ENCODE assay signal across 9 cellular contexts in the genomic region with DNA sequence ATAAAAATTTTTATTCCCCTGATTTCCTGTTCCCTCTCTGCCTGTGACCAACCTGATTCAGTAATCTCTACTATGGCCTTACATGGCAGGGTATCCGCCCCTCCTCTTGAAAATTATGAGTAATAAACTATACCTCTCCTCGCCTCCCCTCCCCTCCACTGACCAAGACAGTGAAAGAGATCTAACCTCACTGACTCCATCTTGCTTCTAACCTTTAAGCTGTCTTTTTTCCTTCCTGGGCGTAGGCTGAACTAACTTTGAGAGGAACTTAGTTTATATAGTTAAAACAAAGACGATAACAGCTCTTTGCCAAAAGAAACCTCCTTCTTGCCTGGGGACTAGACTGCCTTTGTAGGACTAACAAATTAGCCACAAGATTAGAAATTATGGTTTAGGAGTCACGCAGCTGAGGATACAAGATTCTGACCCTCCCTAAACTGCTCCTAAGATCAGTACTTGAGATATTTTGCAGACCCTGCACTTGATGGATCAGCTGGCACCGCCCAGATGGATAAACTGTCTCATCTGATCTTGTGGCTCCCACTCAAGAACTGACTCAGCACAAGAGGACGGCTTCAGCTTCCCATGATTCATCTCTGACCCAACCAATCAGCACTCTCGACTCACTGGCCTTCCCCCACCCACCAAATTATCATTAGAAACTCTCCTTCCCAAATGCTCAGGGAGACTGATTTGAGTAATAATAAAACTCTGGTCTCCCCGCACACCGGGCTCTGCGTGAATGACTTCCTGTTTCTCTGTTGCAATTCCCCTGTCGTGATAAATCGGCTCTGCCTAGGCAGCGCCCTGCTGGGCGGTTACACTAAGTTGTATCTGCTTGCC.
DNase-seq lines count a peak whose midpoint lies in the region; TF ChIP-seq lines count a peak whose summit lies in the region.
"Had no signal": no experiment of that assay in that cellular context is flagged by ENCODE, and none has a peak within 500 bp of the region (broad histone marks: within the 10 kb centered on the region; RNA-seq: fewer than 3 reads in every experiment).

No MANE protein-coding gene starts in this region.

- TF ChIP-seq CTCF in MCF 10A (IDR thresholded peaks at IDR 0.05; ENCODE audit: unreplicated experiment) (no peak), nephron (IDR thresholded peaks at IDR 0.05; ENCODE audit: unreplicated experiment in 3 of 3) (no peak)

- H3K4me1 Mint-ChIP-seq in MCF 10A (ENCODE audit: insufficient read depth, unreplicated experiment) (peaks cover 8% of the 10 kb centered on the region), nephron (peaks cover 3% of the 10 kb centered on the region)

- H3K9ac ChIP-seq in HUES48 (ENCODE audit: low read depth, low read length): peak overlapping the region; percentile 42; the same call in 1 of the 2 replicates

- BruUV-seq in MCF 10A (replicated peaks; lab: Mats Ljungman, UMichigan): no TSS peak

- H3K9me3 Mint-ChIP-seq in MCF 10A (ENCODE audit: unreplicated experiment) (no peaks in the 10 kb centered on the region), nephron (peaks cover 8% of the 10 kb centered on the region)

- intact Hi-C loops in MCF 10A (cut with micrococcal nuclease): no loop called here

- H3K4me3 ChIP-seq in HUES48 (ENCODE audit: low read depth, low read length): no peak overlapping the region

- peak overlapping the region; percentile 95 for H3K27ac ChIP-seq in HUES48 (ENCODE audit: low read depth, low read length)
- H3K27ac ChIP-seq: epithelial cell of prostate had no signal

- peak overlapping the region; percentile 55 for H3K4me3 Mint-ChIP-seq in MCF 10A (ENCODE audit: unreplicated experiment)
- peak overlapping the region; percentile 16 to 59 (median 21) for H3K4me3 Mint-ChIP-seq in nephron

- DNase-seq in EL (peak; percentile 47), MCF 10A (ENCODE audit: unreplicated experiment) (peak; percentile 86), SHP77 (lab: John Stamatoyannopoulos, UW) (no peak), NCI-H82 (lab: John Stamatoyannopoulos, UW) (no peak), glomerular visceral epithelial cell (ENCODE audit: extremely low spot score) (no peak), D341Med (ENCODE audit: low spot score) (no peak)

- POLR2A ChIA-PET in MCF 10A (lab: Yijun Ruan, JAX): no interaction called here

- CTCF ChIA-PET in MCF 10A (lab: Yijun Ruan, JAX): no interaction called here

- H3K9me3 ChIP-seq in HUES48 (ENCODE audit: control insufficient read depth, insufficient read depth, low read length): no peaks in the 10 kb centered on the region

- H3K27me3 ChIP-seq in HUES48 (ENCODE audit: control insufficient read depth, insufficient read depth, low read length): no peaks in the 10 kb centered on the region

- peaks cover 11% of the 10 kb centered on the region for H3K27me3 Mint-ChIP-seq in MCF 10A (ENCODE audit: insufficient read depth, unreplicated experiment)
- no peaks in the 10 kb centered on the region for H3K27me3 Mint-ChIP-seq in nephron (ENCODE audit: low read depth)

- no peaks in the 10 kb centered on the region for H3K36me3 ChIP-seq in HUES48 (ENCODE audit: control insufficient read depth, insufficient read depth, low read length)

- H3K4me1 ChIP-seq in HUES48 (ENCODE audit: control insufficient read depth, insufficient read depth, low read length): peaks cover 29% of the 10 kb centered on the region

- H3K36me3 Mint-ChIP-seq in MCF 10A (ENCODE audit: insufficient read depth, unreplicated experiment) (no peaks in the 10 kb centered on the region), nephron (ENCODE audit: low read depth) (no peaks in the 10 kb centered on the region)

- no peak overlapping the region for H3K27ac Mint-ChIP-seq in MCF 10A (ENCODE audit: low read depth, unreplicated experiment)
- no peak overlapping the region for H3K27ac Mint-ChIP-seq in nephron

Comparison
In these comparisons a context has a peak if more than half of its experiments do, and no peak if none do; other contexts are left out.
1. DNase-seq: peak in EL (single experiment) and MCF 10A (single experiment); none in SHP77 (0 of 2), NCI-H82 (single experiment), glomerular visceral epithelial cell (single experiment) and D341Med (single experiment).